ENCODE assay signal across 12 cellular contexts in the genomic region with DNA sequence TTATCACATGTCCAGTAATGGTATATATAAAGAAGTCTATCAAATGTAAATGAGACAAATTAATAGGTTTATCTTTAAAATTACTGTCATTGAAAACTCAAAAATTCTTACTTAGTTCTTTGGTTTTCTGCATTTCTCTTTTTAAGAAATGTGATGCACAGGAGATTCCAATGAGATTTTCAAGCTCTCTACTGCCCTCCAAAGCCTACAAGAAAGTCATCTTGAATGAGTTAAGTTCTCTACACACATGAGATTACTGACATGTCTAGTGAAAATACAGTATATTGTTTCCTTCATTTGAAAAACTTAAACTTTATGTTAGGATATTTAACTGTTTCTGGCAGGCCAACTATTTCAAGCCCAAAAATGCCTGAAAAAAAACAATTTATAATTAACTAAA.
DNase-seq lines count a peak whose midpoint lies in the region; ATAC-seq and TF ChIP-seq lines count a peak whose summit lies in the region.
"Had no signal": no experiment of that assay in that cellular context is flagged by ENCODE, and none has a peak within 500 bp of the region (broad histone marks: within the 10 kb centered on the region; RNA-seq: fewer than 3 reads in every experiment).

No MANE protein-coding gene starts in this region.

- CTCF ChIA-PET in IMR-90 (lab: Yijun Ruan, JAX): interaction anchor here (1.2 kb wide), 1 partner anchor 20 kb away, joined by 3 read pairs; no protein-coding TSS in a partner anchor

- H4K5ac ChIP-seq in IMR-90 (ENCODE audit: low read depth, low read length): no peak overlapping the region

- no peak overlapping the region for H3K23ac ChIP-seq in IMR-90 (ENCODE audit: low read depth, low read length)

- intact Hi-C loops in IMR-90 (cut with micrococcal nuclease): no loop called here
- intact Hi-C loops in adrenal gland (cut with DNase I): no loop called here

- no peaks in the 10 kb centered on the region for H3K27me3 ChIP-seq in IMR-90 (ENCODE audit: control insufficient read depth, insufficient read depth, low read length)
- H3K27me3 ChIP-seq in foreskin keratinocyte: no peaks in the 10 kb centered on the region
- no peaks in the 10 kb centered on the region for H3K27me3 ChIP-seq in adrenal gland
- H3K27me3 ChIP-seq: pancreas, uterus had no signal

- no peak overlapping the region for H2BK20ac ChIP-seq in IMR-90 (ENCODE audit: low read depth, low read length)

- H3K18ac ChIP-seq in IMR-90 (ENCODE audit: low read depth, low read length): no peak overlapping the region

- no TSS peak for BruUV-seq in IMR-90 (replicated peaks; lab: Mats Ljungman, UMichigan)

- H3K36me3 ChIP-seq in IMR-90 (ENCODE audit: control insufficient read depth, insufficient read depth, low read length) (no peaks in the 10 kb centered on the region), adrenal gland (replicated peaks in 1 of 2) (no peaks in the 10 kb centered on the region)
- H3K36me3 ChIP-seq: pancreas, uterus had no signal

- no peaks in the 10 kb centered on the region for H4K20me1 ChIP-seq in IMR-90 (ENCODE audit: insufficient read depth, low read length)

- H3K27ac ChIP-seq in IMR-90 (ENCODE audit: insufficient read depth, low read length): no peak overlapping the region
- no peak overlapping the region for H3K27ac ChIP-seq in VCaP
- no peak overlapping the region for H3K27ac ChIP-seq in foreskin keratinocyte
- H3K27ac ChIP-seq in adrenal gland: no peak overlapping the region
- H3K27ac ChIP-seq: pancreas, uterus had no signal

- in situ Hi-C loops in IMR-90 (cut with MboI; ENCODE audit: low sequenced_read_pairs): loop anchor here (10.0 kb wide), 1 partner anchor 129 kb away; a partner anchor contains a TSS

- TF ChIP-seq POLR2A in IMR-90 (IDR thresholded peaks at IDR 0.05; ENCODE audit: low read depth, low read length) (no peak), adrenal gland (IDR thresholded peaks at IDR 0.05) (no peak)

- no peak overlapping the region for H2BK120ac ChIP-seq in IMR-90 (ENCODE audit: low read depth, low read length)

- no peak overlapping the region for H2BK15ac ChIP-seq in IMR-90 (ENCODE audit: low read depth, low read length)

- H2AK9ac ChIP-seq in IMR-90 (replicated peaks; ENCODE audit: low read depth, low read length, poor library complexity): no peak overlapping the region

- H3K56ac ChIP-seq in IMR-90 (ENCODE audit: extremely low read depth, insufficient read depth, low read length): no peak overlapping the region

- peak; percentile 9 to 13 for DNase-seq in AML-193 (lab: John Stamatoyannopoulos, UW)
- DNase-seq in IMR-90: peak; percentile 43
- DNase-seq in foreskin keratinocyte: no peak
- no peak for DNase-seq in activated CD4-positive, alpha-beta T cell treated with anti-CD3 and anti-CD28 coated beads, Interleukin-2, amount 50 U/mL, for 1 hour
- no peak for DNase-seq in adrenal gland
- DNase-seq: activated T-cell treated with anti-CD3 and anti-CD28 coated beads, Interleukin-2, amount 50 U/mL, for 72 hours; NCI-H526 treated with DMSO at 0.1 percent for 48 hours; pancreas; uterus had no signal

- no peak overlapping the region for H2BK5ac ChIP-seq in IMR-90 (ENCODE audit: low read depth, low read length, poor library complexity, severe bottlenecking)

- ATAC-seq in IMR-90 (ENCODE audit: low read depth): peak; percentile 69; the same call in 1 of the 2 replicates
- no peak for ATAC-seq in foreskin keratinocyte
- no peak for ATAC-seq in HG03520 (IDR thresholded peaks at IDR 0.05; ENCODE audit: unreplicated experiment)
- no peak for ATAC-seq in GM19455 (IDR thresholded peaks at IDR 0.05; ENCODE audit: unreplicated experiment)
- ATAC-seq: activated T-cell treated with anti-CD3 and anti-CD28 coated beads, Interleukin-2, amount 50 U/mL, for 72 hours; pancreas had no signal

- H3K4me3 ChIP-seq in IMR-90 (ENCODE audit: insufficient read depth, low read depth, low read length) (no peak overlapping the region), adrenal gland (no peak overlapping the region)
- H3K4me3 ChIP-seq: pancreas, uterus had no signal

- H2AK5ac ChIP-seq in IMR-90 (ENCODE audit: low read depth, low read length): no peak overlapping the region

- H3K14ac ChIP-seq in IMR-90 (replicated peaks; ENCODE audit: low read depth, low read length): no peak overlapping the region

- TF ChIP-seq CTCF in IMR-90 (conservative IDR thresholded peaks at IDR 0.05; ENCODE audit: low read depth, low read length) (peak; percentile 37), VCaP (conservative IDR thresholded peaks at IDR 0.05) (peak; percentile 66), foreskin keratinocyte (conservative IDR thresholded peaks at IDR 0.05) (peak; percentile 33), adrenal gland (IDR thresholded peaks at IDR 0.05) (peak in 1 of 6 experiments; percentile 6)

- no peak overlapping the region for H2AFZ ChIP-seq in IMR-90 (replicated peaks; ENCODE audit: low read length, poor library complexity)

- H3K4ac ChIP-seq in IMR-90 (ENCODE audit: low read depth, low read length): no peak overlapping the region

- H3K9me3 ChIP-seq in IMR-90 (ENCODE audit: control insufficient read depth, insufficient read depth, low read length) (no peaks in the 10 kb centered on the region), adrenal gland (replicated peaks in 1 of 3) (no peaks in the 10 kb centered on the region)
- H3K9me3 ChIP-seq: pancreas, uterus had no signal

- H3K9ac ChIP-seq in IMR-90 (ENCODE audit: low read depth, low read length): no peak overlapping the region

- dilution Hi-C loops in IMR-90 (cut with HindIII; ENCODE audit: low sequenced_read_pairs, unreplicated experiment): no loop called here

- no peaks in the 10 kb centered on the region; the same call in 1 of the 2 replicates for H3K4me1 ChIP-seq in IMR-90 (ENCODE audit: control insufficient read depth, insufficient read depth, low read length)
- no peaks in the 10 kb centered on the region for H3K4me1 ChIP-seq in foreskin keratinocyte
- H3K4me1 ChIP-seq in adrenal gland (replicated peaks in 1 of 2): no peaks in the 10 kb centered on the region
- H3K4me1 ChIP-seq: pancreas, uterus had no signal

- no peak overlapping the region for H4K8ac ChIP-seq in IMR-90 (ENCODE audit: low read depth in 2 of 2, low read length in 2 of 2)

- TF ChIP-seq RAD21 in IMR-90 (IDR thresholded peaks at IDR 0.05; ENCODE audit: low read length): no peak

- H3K9me1 ChIP-seq in IMR-90 (ENCODE audit: insufficient read depth, low read length): no peaks in the 10 kb centered on the region

- H3K4me2 ChIP-seq in IMR-90 (ENCODE audit: low read depth, low read length): no peak overlapping the region

- POLR2A ChIA-PET in IMR-90 (lab: Charles Lee; ENCODE audit: unreplicated experiment): no interaction called here

- H4K91ac ChIP-seq in IMR-90 (ENCODE audit: insufficient read depth, low read depth, low read length): no peak overlapping the region

- H3K79me1 ChIP-seq in IMR-90 (ENCODE audit: low read depth in 1 of 2, low read length in 2 of 2): no peaks in the 10 kb centered on the region

TF ChIP-seq in IMR-90, 13 proteins besides CTCF, POLR2A, EP300 and RAD21:
- no peak for TF ChIP-seq CHD1 (IDR thresholded peaks at IDR 0.05; ENCODE audit: low read depth, low read length)
- TF ChIP-seq, protein P1, sequence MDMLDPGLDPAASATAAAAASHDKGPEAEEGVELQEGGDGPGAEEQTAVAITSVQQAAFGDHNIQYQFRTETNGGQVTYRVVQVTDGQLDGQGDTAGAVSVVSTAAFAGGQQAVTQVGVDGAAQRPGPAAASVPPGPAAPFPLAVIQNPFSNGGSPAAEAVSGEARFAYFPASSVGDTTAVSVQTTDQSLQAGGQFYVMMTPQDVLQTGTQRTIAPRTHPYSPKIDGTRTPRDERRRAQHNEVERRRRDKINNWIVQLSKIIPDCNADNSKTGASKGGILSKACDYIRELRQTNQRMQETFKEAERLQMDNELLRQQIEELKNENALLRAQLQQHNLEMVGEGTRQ (IDR thresholded peaks at IDR 0.05; ENCODE audit: low read depth, low read length): no peak
- TF ChIP-seq FOS (IDR thresholded peaks at IDR 0.05; ENCODE audit: low read depth, low read length): no peak
- no peak for TF ChIP-seq NFE2L2 (IDR thresholded peaks at IDR 0.05; ENCODE audit: low read depth, low read length)
- TF ChIP-seq, protein P2, sequence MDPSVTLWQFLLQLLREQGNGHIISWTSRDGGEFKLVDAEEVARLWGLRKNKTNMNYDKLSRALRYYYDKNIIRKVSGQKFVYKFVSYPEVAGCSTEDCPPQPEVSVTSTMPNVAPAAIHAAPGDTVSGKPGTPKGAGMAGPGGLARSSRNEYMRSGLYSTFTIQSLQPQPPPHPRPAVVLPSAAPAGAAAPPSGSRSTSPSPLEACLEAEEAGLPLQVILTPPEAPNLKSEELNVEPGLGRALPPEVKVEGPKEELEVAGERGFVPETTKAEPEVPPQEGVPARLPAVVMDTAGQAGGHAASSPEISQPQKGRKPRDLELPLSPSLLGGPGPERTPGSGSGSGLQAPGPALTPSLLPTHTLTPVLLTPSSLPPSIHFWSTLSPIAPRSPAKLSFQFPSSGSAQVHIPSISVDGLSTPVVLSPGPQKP (IDR thresholded peaks at IDR 0.05; ENCODE audit: borderline replicate concordance, low read depth, low read length): no peak
- TF ChIP-seq RFX5 (IDR thresholded peaks at IDR 0.05; ENCODE audit: low read depth, low read length): no peak
TF ChIP-seq in IMR-90: peak in this region for 0.

Comparison
In these comparisons a context has a peak if more than half of its experiments do, and no peak if none do; other contexts are left out.
1. DNase-seq: peak in AML-193 (2 of 2) and IMR-90 (single experiment); none in foreskin keratinocyte (0 of 2), activated CD4-positive, alpha-beta T cell treated with anti-CD3 and anti-CD28 coated beads, Interleukin-2, amount 50 U/mL, for 1 hour (single experiment) and adrenal gland (0 of 7).